In genomic region chr1:222071313-222071886, GRCh38 we compare ENCODE assay signal across 14 cellular contexts.
DNase-seq lines count a peak whose midpoint lies in the region; ATAC-seq and TF ChIP-seq lines count a peak whose summit lies in the region.
"Had no signal": no experiment of that assay in that cellular context is flagged by ENCODE, and none has a peak within 500 bp of the region (broad histone marks: within the 10 kb centered on the region; RNA-seq: fewer than 3 reads in every experiment).

No MANE protein-coding gene starts in this region.

- no peaks in the 10 kb centered on the region for H3K4me1 ChIP-seq in cardiac muscle cell (ENCODE audit: low read depth)
- peaks cover 0 to 6% of the 10 kb centered on the region in 2 donors for H3K4me1 ChIP-seq in right atrium auricular region
- no peaks in the 10 kb centered on the region for H3K4me1 ChIP-seq in left lung

- TF ChIP-seq CTCF in cardiac muscle cell (IDR thresholded peaks at IDR 0.05; ENCODE audit: low read depth, low read length) = no peak
- TF ChIP-seq CTCF in right atrium auricular region (IDR thresholded peaks at IDR 0.05) = no peak
- TF ChIP-seq CTCF in left lung (IDR thresholded peaks at IDR 0.05) = no peak

- no peaks in the 10 kb centered on the region for H3K9me3 ChIP-seq in cardiac muscle cell (ENCODE audit: low read depth)
- H3K9me3 ChIP-seq in right atrium auricular region = no peaks in the 10 kb centered on the region
- H3K9me3 ChIP-seq in left lung = no peaks in the 10 kb centered on the region
- H3K9me3 ChIP-seq: upper lobe of left lung had no signal

- H3K4me3 ChIP-seq in cardiac muscle cell = no peak overlapping the region
- H3K4me3 ChIP-seq in right atrium auricular region = no peak overlapping the region
- no peak overlapping the region for H3K4me3 ChIP-seq in left lung
- H3K4me3 ChIP-seq: upper lobe of left lung had no signal

- peak; percentile 47 to 50 for DNase-seq in cardiac muscle cell (ENCODE audit: low read depth in 1 of 2, low spot score in 1 of 2)
- DNase-seq in right atrium auricular region (ENCODE audit: low spot score) = no peak
- DNase-seq in astrocyte of the hippocampus (ENCODE audit: low read depth, low spot score) = peak; percentile 78
- no peak for DNase-seq in left lung
- DNase-seq in iPS-NIHi7 (ENCODE audit: extremely low spot score) = no peak
- DNase-seq in HuH-7 (ENCODE audit: low spot score) = no peak
- no peak for DNase-seq in D341Med (ENCODE audit: low spot score)
- DNase-seq: activated CD4-positive, alpha-beta T cell treated with anti-CD3 and anti-CD28 coated beads for 1 hour; Calu3; effector memory CD4-positive, alpha-beta T cell; NCI-H187 treated with DMSO at 0.1 percent for 48 hours; PC-3 had no signal

- no peak overlapping the region for H3K27ac ChIP-seq in cardiac muscle cell
- no peak overlapping the region for H3K27ac ChIP-seq in right atrium auricular region
- H3K27ac ChIP-seq in left lung = no peak overlapping the region
- H3K27ac ChIP-seq: upper lobe of left lung had no signal

- no peaks in the 10 kb centered on the region for H3K36me3 ChIP-seq in cardiac muscle cell
- no peaks in the 10 kb centered on the region for H3K36me3 ChIP-seq in right atrium auricular region
- no peaks in the 10 kb centered on the region for H3K36me3 ChIP-seq in left lung
- H3K36me3 ChIP-seq: upper lobe of left lung had no signal

- H3K27me3 ChIP-seq in cardiac muscle cell (no peaks in the 10 kb centered on the region), right atrium auricular region (no peaks in the 10 kb centered on the region), left lung (no peaks in the 10 kb centered on the region)
- H3K27me3 ChIP-seq: upper lobe of left lung had no signal

- ATAC-seq in left lung (peak; percentile 88), HG03342 (IDR thresholded peaks at IDR 0.05; ENCODE audit: unreplicated experiment) (no peak)
- ATAC-seq: PC-3 had no signal

- intact Hi-C loops in left lung (cut with DNase I) = no loop called here

Comparison
In these comparisons a context has a peak if more than half of its experiments do, and no peak if none do; other contexts are left out.
1. DNase-seq: peak in cardiac muscle cell (2 of 2) and astrocyte of the hippocampus (single experiment); none in right atrium auricular region (single experiment), left lung (0 of 2), iPS-NIHi7 (single experiment), HuH-7 (single experiment) and D341Med (single experiment).